In the genomic region with DNA sequence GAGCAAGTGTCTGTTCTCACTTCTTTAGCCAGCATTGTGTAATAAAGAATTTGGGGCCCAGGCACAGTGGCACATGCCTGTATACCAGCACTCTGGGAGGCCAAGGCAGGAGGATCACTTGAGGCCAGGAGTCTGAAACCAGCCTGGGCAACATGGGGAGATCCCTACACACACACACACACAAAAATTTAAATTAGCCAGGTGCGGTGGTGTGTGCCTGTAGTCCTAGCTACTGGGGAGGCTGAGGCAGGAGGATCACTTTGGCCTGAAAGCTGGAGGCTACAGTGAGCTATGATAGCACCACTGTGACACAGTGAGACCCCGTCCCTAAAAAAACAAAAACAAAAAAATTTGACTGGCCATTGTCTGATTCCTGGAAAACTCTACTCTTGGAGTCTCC, we compare ENCODE assay signal across 2 cellular contexts.
TF ChIP-seq lines count a peak whose summit lies in the region.

No MANE protein-coding gene starts in this region.

TF ChIP-seq in HCT116, 20 proteins besides CTCF, POLR2A, EP300 and RAD21 (continued from another document):
- TF ChIP-seq, protein P1, sequence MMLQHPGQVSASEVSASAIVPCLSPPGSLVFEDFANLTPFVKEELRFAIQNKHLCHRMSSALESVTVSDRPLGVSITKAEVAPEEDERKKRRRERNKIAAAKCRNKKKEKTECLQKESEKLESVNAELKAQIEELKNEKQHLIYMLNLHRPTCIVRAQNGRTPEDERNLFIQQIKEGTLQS (IDR thresholded peaks at IDR 0.05), result no peak
- no peak for TF ChIP-seq ZFX (IDR thresholded peaks at IDR 0.05)
- TF ChIP-seq FOSL1 (IDR thresholded peaks at IDR 0.05; ENCODE audit: low read depth), result no peak
- TF ChIP-seq ELF1 (IDR thresholded peaks at IDR 0.05; ENCODE audit: borderline replicate concordance, low read depth), result no peak
- no peak for TF ChIP-seq ZNF274 (IDR thresholded peaks at IDR 0.05; ENCODE audit: low read depth, low read length)

TF ChIP-seq in WTC11, 78 proteins besides CTCF, POLR2A, EP300 and RAD21:
- TF ChIP-seq, protein P2, sequence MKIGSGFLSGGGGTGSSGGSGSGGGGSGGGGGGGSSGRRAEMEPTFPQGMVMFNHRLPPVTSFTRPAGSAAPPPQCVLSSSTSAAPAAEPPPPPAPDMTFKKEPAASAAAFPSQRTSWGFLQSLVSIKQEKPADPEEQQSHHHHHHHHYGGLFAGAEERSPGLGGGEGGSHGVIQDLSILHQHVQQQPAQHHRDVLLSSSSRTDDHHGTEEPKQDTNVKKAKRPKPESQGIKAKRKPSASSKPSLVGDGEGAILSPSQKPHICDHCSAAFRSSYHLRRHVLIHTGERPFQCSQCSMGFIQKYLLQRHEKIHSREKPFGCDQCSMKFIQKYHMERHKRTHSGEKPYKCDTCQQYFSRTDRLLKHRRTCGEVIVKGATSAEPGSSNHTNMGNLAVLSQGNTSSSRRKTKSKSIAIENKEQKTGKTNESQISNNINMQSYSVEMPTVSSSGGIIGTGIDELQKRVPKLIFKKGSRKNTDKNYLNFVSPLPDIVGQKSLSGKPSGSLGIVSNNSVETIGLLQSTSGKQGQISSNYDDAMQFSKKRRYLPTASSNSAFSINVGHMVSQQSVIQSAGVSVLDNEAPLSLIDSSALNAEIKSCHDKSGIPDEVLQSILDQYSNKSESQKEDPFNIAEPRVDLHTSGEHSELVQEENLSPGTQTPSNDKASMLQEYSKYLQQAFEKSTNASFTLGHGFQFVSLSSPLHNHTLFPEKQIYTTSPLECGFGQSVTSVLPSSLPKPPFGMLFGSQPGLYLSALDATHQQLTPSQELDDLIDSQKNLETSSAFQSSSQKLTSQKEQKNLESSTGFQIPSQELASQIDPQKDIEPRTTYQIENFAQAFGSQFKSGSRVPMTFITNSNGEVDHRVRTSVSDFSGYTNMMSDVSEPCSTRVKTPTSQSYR (CRISPR knock-in tag; IDR thresholded peaks at IDR 0.05), result no peak
- TF ChIP-seq GTF2I (CRISPR knock-in tag; conservative IDR thresholded peaks at IDR 0.05), result peak; percentile 77; the same call in 1 of the 2 replicates
- TF ChIP-seq ZNF121 (CRISPR knock-in tag; IDR thresholded peaks at IDR 0.05), result peak; percentile 90
